ENCODE assay signal across 26 cellular contexts in genomic region chr6:53669592-53669991, GRCh38. TPM values are rescaled to one million over a fixed set of nuclear protein-coding genes. Genes with fewer than 3 reads are reported as not detected.
A peak's percentile ranks its signal among the peaks of the same experiment; 100 is the strongest.
DNase-seq lines count a peak whose midpoint lies in the region; ATAC-seq, FAIRE-seq and TF ChIP-seq lines count a peak whose summit lies in the region.
"Had no signal": no experiment of that assay in that cellular context is flagged by ENCODE, and none has a peak within 500 bp of the region (broad histone marks: within the 10 kb centered on the region; RNA-seq: fewer than 3 reads in every experiment).

No MANE protein-coding gene starts in this region.

- peaks cover 5% of the 10 kb centered on the region for H3K4me1 Mint-ChIP-seq in stimulated activated memory B cell treated with anti-CD40 and anti-IgM and Interleukin-4, amounts not matched to agents 10 μg/mL and 1 μg/mL and 100 μg/mL, for 72 hours
- H3K4me1 Mint-ChIP-seq: CD14-positive monocyte; CD8-positive, alpha-beta memory T cell had no signal

- H3K4ac ChIP-seq in IMR-90 (ENCODE audit: low read depth, low read length) (no peak overlapping the region), H1 (replicated peaks; ENCODE audit: insufficient read length, low read depth, low read length) (no peak overlapping the region)

- H3K79me1 ChIP-seq in IMR-90 (ENCODE audit: low read depth in 1 of 2, low read length in 2 of 2) (no peaks in the 10 kb centered on the region), H1 (ENCODE audit: low read depth, low read length) (no peaks in the 10 kb centered on the region)

- no peak overlapping the region for H3K27ac Mint-ChIP-seq in stimulated activated memory B cell treated with anti-CD40 and anti-IgM and Interleukin-4, amounts not matched to agents 10 μg/mL and 1 μg/mL and 100 μg/mL, for 72 hours
- H3K27ac Mint-ChIP-seq: CD14-positive monocyte; CD4-positive, alpha-beta T cell; CD8-positive, alpha-beta memory T cell had no signal

- H3K9me3 ChIP-seq in HEK293 (ENCODE audit: control insufficient read depth, insufficient read depth, low read depth, low read length), result no peaks in the 10 kb centered on the region
- peaks cover 5% of the 10 kb centered on the region; the same call in 1 of the 2 replicates for H3K9me3 ChIP-seq in IMR-90 (ENCODE audit: control insufficient read depth, insufficient read depth, low read length)
- no peaks in the 10 kb centered on the region for H3K9me3 ChIP-seq in H1 (ENCODE audit: insufficient read depth in 2 of 2, low read depth in 1 of 2, low read length in 1 of 2)
- no peaks in the 10 kb centered on the region for H3K9me3 ChIP-seq in smooth muscle cell (replicated peaks; ENCODE audit: low read depth)
- H3K9me3 ChIP-seq: A549, BE2C had no signal

- H3K56ac ChIP-seq in IMR-90 (ENCODE audit: extremely low read depth, insufficient read depth, low read length) (no peak overlapping the region), H1 (replicated peaks; ENCODE audit: insufficient read length, low read depth, low read length) (no peak overlapping the region)

- H2BK120ac ChIP-seq in IMR-90 (ENCODE audit: low read depth, low read length), result no peak overlapping the region
- no peak overlapping the region for H2BK120ac ChIP-seq in H1 (replicated peaks; ENCODE audit: low read depth, low read length)

- intact Hi-C loops in IMR-90 (cut with micrococcal nuclease), result no loop called here

- H4K91ac ChIP-seq in IMR-90 (ENCODE audit: insufficient read depth, low read depth, low read length) (no peak overlapping the region), H1 (replicated peaks; ENCODE audit: insufficient read length, low read length) (no peak overlapping the region)

- H2AK5ac ChIP-seq in IMR-90 (ENCODE audit: low read depth, low read length), result no peak overlapping the region
- H2AK5ac ChIP-seq in H1 (ENCODE audit: low read depth, low read length), result no peak overlapping the region

- H3K27me3 Mint-ChIP-seq in stimulated activated memory B cell treated with anti-CD40 and anti-IgM and Interleukin-4, amounts not matched to agents 10 μg/mL and 1 μg/mL and 100 μg/mL, for 72 hours, result peaks cover 39% of the 10 kb centered on the region

- ATAC-seq in IMR-90 (ENCODE audit: low read depth), result no peak
- ATAC-seq in stimulated activated memory B cell treated with anti-CD40 and anti-IgM and Interleukin-4, amounts not matched to agents 10 μg/mL and 1 μg/mL and 100 μg/mL, for 72 hours, result peak; percentile 41
- ATAC-seq: A549 had no signal

- H3K4me1 ChIP-seq in HEK293 (ENCODE audit: control insufficient read depth, insufficient read depth, low read length) (peaks cover 11% of the 10 kb centered on the region), IMR-90 (ENCODE audit: control insufficient read depth, insufficient read depth, low read length) (peaks cover 11% of the 10 kb centered on the region), H1 (replicated peaks in 1 of 4; ENCODE audit: control insufficient read depth in 3 of 4, insufficient read depth in 4 of 4, low read length in 3 of 4) (no peaks in the 10 kb centered on the region), smooth muscle cell (ENCODE audit: low read depth) (no peaks in the 10 kb centered on the region)
- H3K4me1 ChIP-seq: BE2C; BLaER1 treated with 17β-estradiol and CSF1 and Interleukin-3, amounts not matched to agents 10 nM and 100 nM had no signal

- H3K79me2 ChIP-seq in H1 (ENCODE audit: control insufficient read depth in 1 of 2, insufficient read depth in 2 of 2, low read length in 2 of 2) (no peaks in the 10 kb centered on the region), smooth muscle cell (ENCODE audit: low read depth) (no peaks in the 10 kb centered on the region)

- BruUV-seq in IMR-90 (replicated peaks; lab: Mats Ljungman, UMichigan), result no TSS peak

- no peaks in the 10 kb centered on the region for H3K9me3 Mint-ChIP-seq in stimulated activated memory B cell treated with anti-CD40 and anti-IgM and Interleukin-4, amounts not matched to agents 10 μg/mL and 1 μg/mL and 100 μg/mL, for 72 hours
- H3K9me3 Mint-ChIP-seq: CD4-positive, alpha-beta T cell had no signal

- H3K9me1 ChIP-seq in IMR-90 (ENCODE audit: insufficient read depth, low read length), result peaks cover 10% of the 10 kb centered on the region

- CTCF ChIA-PET in HEK293 (lab: Yijun Ruan, JAX) (no interaction called here), IMR-90 (lab: Yijun Ruan, JAX) (no interaction called here), H1 (lab: Charles Lee; ENCODE audit: partially characterized antibody) (interaction anchor here (1.6 kb wide), 1 partner anchor 49 kb away, joined by 7 read pairs; no protein-coding TSS in a partner anchor)

- H3K23me2 ChIP-seq in H1 (ENCODE audit: low read depth, low read length), result no peaks in the 10 kb centered on the region; the same call in 1 of the 2 replicates

- no peak overlapping the region for H3K4me3 ChIP-seq in HEK293 (ENCODE audit: low read depth, low read length)
- H3K4me3 ChIP-seq in IMR-90 (ENCODE audit: insufficient read depth, low read depth, low read length), result no peak overlapping the region
- H3K4me3 ChIP-seq in H1 (ENCODE audit: extremely low read depth in 1 of 4, insufficient read depth in 2 of 4, low read depth in 3 of 4, low read length in 4 of 4), result no peak overlapping the region
- no peak overlapping the region for H3K4me3 ChIP-seq in smooth muscle cell
- H3K4me3 ChIP-seq: A549; BLaER1 treated with 17β-estradiol and CSF1 and Interleukin-3, amounts not matched to agents 10 nM and 100 nM had no signal

- no peak for FAIRE-seq in H1 (lab: Jason Lieb, UNC)
- FAIRE-seq: A549, D721Med, GM12891, GM18507 had no signal

- H2AFZ ChIP-seq in IMR-90 (replicated peaks; ENCODE audit: low read length, poor library complexity) (peak overlapping the region; percentile 9), H1 (ENCODE audit: low read length) (no peak overlapping the region), smooth muscle cell (ENCODE audit: low read depth) (no peak overlapping the region)

- no peak overlapping the region for H3K4me3 Mint-ChIP-seq in stimulated activated memory B cell treated with anti-CD40 and anti-IgM and Interleukin-4, amounts not matched to agents 10 μg/mL and 1 μg/mL and 100 μg/mL, for 72 hours
- H3K4me3 Mint-ChIP-seq: CD14-positive monocyte; CD4-positive, alpha-beta T cell; CD8-positive, alpha-beta memory T cell had no signal

- no peaks in the 10 kb centered on the region for H4K20me1 ChIP-seq in IMR-90 (ENCODE audit: insufficient read depth, low read length)
- no peaks in the 10 kb centered on the region for H4K20me1 ChIP-seq in H1 (replicated peaks in 1 of 2; ENCODE audit: control insufficient read depth in 1 of 2, insufficient read depth in 2 of 2, low read length in 2 of 2)
- no peaks in the 10 kb centered on the region for H4K20me1 ChIP-seq in smooth muscle cell (ENCODE audit: low read depth)
- H4K20me1 ChIP-seq: BLaER1 treated with 17β-estradiol and CSF1 and Interleukin-3, amounts not matched to agents 10 nM and 100 nM had no signal

- H3K14ac ChIP-seq in IMR-90 (replicated peaks; ENCODE audit: low read depth, low read length) (no peak overlapping the region), H1 (ENCODE audit: insufficient read length) (peak overlapping the region; percentile 31)

- no peaks in the 10 kb centered on the region for H3K36me3 Mint-ChIP-seq in stimulated activated memory B cell treated with anti-CD40 and anti-IgM and Interleukin-4, amounts not matched to agents 10 μg/mL and 1 μg/mL and 100 μg/mL, for 72 hours
- H3K36me3 Mint-ChIP-seq: CD14-positive monocyte; CD8-positive, alpha-beta memory T cell had no signal

- no peak overlapping the region for H2BK12ac ChIP-seq in H1 (ENCODE audit: low read depth, low read length)

- H3K23ac ChIP-seq in IMR-90 (ENCODE audit: low read depth, low read length) (no peak overlapping the region), H1 (ENCODE audit: insufficient read length) (peak overlapping the region; percentile 73)

- no peak overlapping the region for H2AK9ac ChIP-seq in IMR-90 (replicated peaks; ENCODE audit: low read depth, low read length, poor library complexity)

- H2BK5ac ChIP-seq in IMR-90 (ENCODE audit: low read depth, low read length, poor library complexity, severe bottlenecking) (no peak overlapping the region), H1 (ENCODE audit: low read depth, low read length) (no peak overlapping the region)

- POLR2A ChIA-PET in HEK293 (lab: Yijun Ruan, JAX), result no interaction called here
- POLR2A ChIA-PET in IMR-90 (lab: Charles Lee; ENCODE audit: unreplicated experiment), result no interaction called here
- POLR2A ChIA-PET in H1 (lab: Charles Lee; ENCODE audit: partially characterized antibody), result no interaction called here

- TF ChIP-seq RAD21 in IMR-90 (IDR thresholded peaks at IDR 0.05; ENCODE audit: low read length) (no peak), H1 (IDR thresholded peaks at IDR 0.05 in 1 of 2, conservative IDR thresholded peaks at IDR 0.05 in 1 of 2; ENCODE audit: low read depth in 2 of 2, low read length in 2 of 2) (no peak)

- DNase-seq in IMR-90 (no peak), H1 (ENCODE audit: low read depth in 1 of 2, low spot score in 2 of 2) (no peak), smooth muscle cell (lab: John Stamatoyannopoulos, UW; ENCODE audit: unreplicated experiment) (no peak), pons (ENCODE audit: low spot score) (no peak)
- DNase-seq in activated CD4-positive, alpha-beta T cell treated with anti-CD3 and anti-CD28 coated beads for 48 hours, result no peak
- DNase-seq: 8988T; ACHN; AML-193; BE2C; CD4-positive, alpha-beta T cell; CD8-positive, alpha-beta memory T cell; DMS 273 treated with DMSO at 0.1 percent for 48 hours; DMS79; EL; GDM1; GOT3; H7; HCEC 1CT had no signal

- no peak overlapping the region for H2BK15ac ChIP-seq in IMR-90 (ENCODE audit: low read depth, low read length)
- H2BK15ac ChIP-seq in H1 (ENCODE audit: low read length), result no peak overlapping the region

- peaks cover 5% of the 10 kb centered on the region for H3K27me3 ChIP-seq in IMR-90 (ENCODE audit: control insufficient read depth, insufficient read depth, low read length)
- no peaks in the 10 kb centered on the region for H3K27me3 ChIP-seq in H1 (replicated peaks in 1 of 4; ENCODE audit: control insufficient read depth in 3 of 4, extremely low read depth in 1 of 4, insufficient read depth in 3 of 4, low read length in 3 of 4)
- H3K27me3 ChIP-seq in smooth muscle cell (ENCODE audit: low read depth), result peaks cover 7% of the 10 kb centered on the region
- H3K27me3 ChIP-seq: BE2C; BLaER1 treated with 17β-estradiol and CSF1 and Interleukin-3, amounts not matched to agents 10 nM and 100 nM had no signal

- no peak overlapping the region for H3K4me2 ChIP-seq in IMR-90 (ENCODE audit: low read depth, low read length)
- no peak overlapping the region for H3K4me2 ChIP-seq in H1 (ENCODE audit: insufficient read depth in 1 of 2, low read depth in 2 of 2, low read length in 2 of 2)
- H3K4me2 ChIP-seq in smooth muscle cell, result no peak overlapping the region
- H3K4me2 ChIP-seq: A549; BLaER1 treated with 17β-estradiol and CSF1 and Interleukin-3, amounts not matched to agents 10 nM and 100 nM had no signal

- H3K36me3 ChIP-seq in HEK293 (ENCODE audit: control insufficient read depth in 2 of 2, insufficient read depth in 1 of 2, low read length in 2 of 2) (no peaks in the 10 kb centered on the region), IMR-90 (ENCODE audit: control insufficient read depth, insufficient read depth, low read length) (no peaks in the 10 kb centered on the region), H1 (ENCODE audit: control insufficient read depth in 2 of 4, insufficient read depth in 4 of 4, low read length in 3 of 4) (no peaks in the 10 kb centered on the region), smooth muscle cell (ENCODE audit: low read depth) (no peaks in the 10 kb centered on the region)
- H3K36me3 ChIP-seq: BE2C; BLaER1 treated with 17β-estradiol and CSF1 and Interleukin-3, amounts not matched to agents 10 nM and 100 nM had no signal

- H3F3A ChIP-seq in smooth muscle cell (ENCODE audit: low read depth), result no peaks in the 10 kb centered on the region

- H3K18ac ChIP-seq in IMR-90 (ENCODE audit: low read depth, low read length) (no peak overlapping the region), H1 (ENCODE audit: extremely low read depth, low read length) (no peak overlapping the region)

- TF ChIP-seq CTCF in HEK293 (tag by site-specific recombination; IDR thresholded peaks at IDR 0.05) (no peak), IMR-90 (conservative IDR thresholded peaks at IDR 0.05; ENCODE audit: low read depth, low read length) (no peak), H1 (IDR thresholded peaks at IDR 0.05; ENCODE audit: control extremely low read depth in 1 of 3, insufficient read depth in 1 of 3, low read depth in 1 of 3, low read length in 3 of 3) (no peak), smooth muscle cell (IDR thresholded peaks at IDR 0.05; ENCODE audit: borderline replicate concordance, insufficient read depth, poor library complexity, severe bottlenecking) (no peak)

- no peak overlapping the region for H2BK20ac ChIP-seq in IMR-90 (ENCODE audit: low read depth, low read length)
- H2BK20ac ChIP-seq in H1 (ENCODE audit: low read length), result no peak overlapping the region

- TF ChIP-seq EP300 in H1 (IDR thresholded peaks at IDR 0.05; ENCODE audit: borderline replicate concordance in 1 of 2, low read depth in 2 of 2, low read length in 2 of 2), result no peak

- H4K8ac ChIP-seq in IMR-90 (ENCODE audit: low read depth in 2 of 2, low read length in 2 of 2), result no peak overlapping the region
- no peak overlapping the region for H4K8ac ChIP-seq in H1 (ENCODE audit: extremely low read depth, insufficient read depth, low read length)

- in situ Hi-C loops in IMR-90 (cut with MboI; ENCODE audit: low sequenced_read_pairs), result loop anchor here (25.0 kb wide), 1 partner anchor 507 kb away; no protein-coding TSS in a partner anchor

- H4K5ac ChIP-seq in IMR-90 (ENCODE audit: low read depth, low read length) (no peak overlapping the region), H1 (ENCODE audit: insufficient read length, low read depth, low read length) (no peak overlapping the region)

- H3K27ac ChIP-seq in HEK293 (ENCODE audit: extremely low read depth, low read depth, low read length), result no peak overlapping the region
- H3K27ac ChIP-seq in IMR-90 (ENCODE audit: insufficient read depth, low read length), result no peak overlapping the region
- no peak overlapping the region for H3K27ac ChIP-seq in H1 (ENCODE audit: low read depth, low read length)
- no peak overlapping the region for H3K27ac ChIP-seq in smooth muscle cell (ENCODE audit: low read depth)
- H3K27ac ChIP-seq: A549; BLaER1 treated with 17β-estradiol and CSF1 and Interleukin-3, amounts not matched to agents 10 nM and 100 nM had no signal

- no peak for TF ChIP-seq POLR2A in IMR-90 (IDR thresholded peaks at IDR 0.05; ENCODE audit: low read depth, low read length)
- no peak for TF ChIP-seq POLR2A in H1 (IDR thresholded peaks at IDR 0.05; ENCODE audit: control extremely low read depth in 1 of 2, low read depth in 2 of 2, low read length in 2 of 2)

- no peak overlapping the region for H3K9ac ChIP-seq in IMR-90 (ENCODE audit: low read depth, low read length)
- H3K9ac ChIP-seq in H1 (replicated peaks in 1 of 4; ENCODE audit: extremely low read depth in 1 of 4, low read depth in 3 of 4, low read length in 3 of 4), result no peak overlapping the region
- no peak overlapping the region for H3K9ac ChIP-seq in smooth muscle cell (ENCODE audit: low read depth)
- H3K9ac ChIP-seq: BLaER1 treated with 17β-estradiol and CSF1 and Interleukin-3, amounts not matched to agents 10 nM and 100 nM had no signal

- dilution Hi-C loops in IMR-90 (cut with HindIII; ENCODE audit: low sequenced_read_pairs, unreplicated experiment), result no loop called here

RNA-seq across cellular contexts. Expression of gene KLHL31, which starts 4.0 kb away (rescaled TPM):
- under 0.01 TPM in 1 of 2 replicates, not detected in the other for total RNA-seq in IMR-90 (2012; rRNA removed)
- 0.02 and 0.04 TPM in 2 replicates for polyA plus RNA-seq in IMR-90 (2012; rRNA removed)
- polyA plus RNA-seq in IMR-90 (2012; cell fraction: cytosol; rRNA removed), result 0.01 TPM in 1 of 2 replicates, not detected in the other
- 0.16 and 0.25 TPM in 2 replicates for polyA plus RNA-seq in IMR-90 (2012; cell fraction: nucleus; rRNA removed; ENCODE audit: low replicate concordance)
- 0.39 and 0.54 TPM in 2 replicates for total RNA-seq in H1 (2021; fragmentation: NEBNext Ultra II Directional; extraction: Animal tissue kit (Norgen Biotek cat#: 25700))
- polyA plus RNA-seq in H1 (2011; rRNA removed), result 0.15 and 0.28 TPM in 2 replicates
- polyA plus RNA-seq in H1 (2011; cell fraction: cytosol; rRNA removed), result 0.21 TPM
- polyA plus RNA-seq in H1 (2011; cell fraction: nucleus; rRNA removed), result 0.47 TPM
- polyA plus RNA-seq in H1 (2012, experiment 1 of 2), result 0.16 to 0.28 TPM (median 0.18 TPM) in 4 replicates
- not detected for polyA plus RNA-seq in H1 (2012, experiment 2 of 2)
- 0.24 TPM for polyA plus RNA-seq in H1 (2013, experiment 1 of 2)
- polyA plus RNA-seq in H1 (2013, experiment 2 of 2), result 0.28 TPM
- polyA minus RNA-seq in H1 (2011; rRNA and poly(A)+ RNA removed), result 0.38 and 0.56 TPM in 2 replicates
- polyA minus RNA-seq in H1 (2011; cell fraction: cytosol; rRNA and poly(A)+ RNA removed), result 1.1 TPM
- polyA minus RNA-seq in H1 (2011; cell fraction: nucleus; rRNA and poly(A)+ RNA removed), result 1.7 TPM
- total RNA-seq in smooth muscle cell, result 1.1 and 1.3 TPM in 2 replicates
- polyA plus RNA-seq in smooth muscle cell, result 0.21 and 1.0 TPM in 2 replicates
- polyA plus RNA-seq: CD14-positive monocyte; CD8-positive, alpha-beta memory T cell had no signal
